13 cellular contexts compared by ENCODE assay signal in the genomic region with DNA sequence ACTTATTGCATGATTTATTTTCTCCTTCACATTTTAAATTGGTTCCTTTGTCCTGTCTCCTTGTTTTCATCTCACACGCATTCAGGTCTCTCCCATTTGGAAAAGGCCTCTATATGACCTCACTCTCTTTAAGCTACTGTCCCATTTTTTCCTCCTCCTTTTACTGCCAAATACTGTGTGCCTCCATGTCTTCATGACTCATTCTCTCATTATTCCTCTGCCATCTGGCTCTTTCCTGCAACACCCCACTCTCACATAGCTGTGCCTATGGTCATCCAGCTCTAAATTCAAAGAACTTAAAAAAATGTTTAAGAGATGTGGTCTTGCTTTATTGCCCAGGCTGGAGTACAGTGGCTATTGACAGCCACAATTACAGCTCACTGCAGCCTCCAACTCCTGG. TPM values are rescaled to one million over a fixed set of nuclear protein-coding genes. Genes with fewer than 3 reads are reported as not detected.
A peak's percentile ranks its signal among the peaks of the same experiment; 100 is the strongest.
DNase-seq lines count a peak whose midpoint lies in the region; ATAC-seq and TF ChIP-seq lines count a peak whose summit lies in the region.
"Had no signal": no experiment of that assay in that cellular context is flagged by ENCODE, and none has a peak within 500 bp of the region (broad histone marks: within the 10 kb centered on the region; RNA-seq: fewer than 3 reads in every experiment).

No MANE protein-coding gene starts in this region.

- ATAC-seq in left lung = peak; percentile 36
- ATAC-seq in GM18505 (IDR thresholded peaks at IDR 0.05; ENCODE audit: unreplicated experiment) = no peak
- no peak for ATAC-seq in GM18870 (IDR thresholded peaks at IDR 0.05; ENCODE audit: unreplicated experiment)
- ATAC-seq in heart left ventricle = no peak
- ATAC-seq: activated CD4-positive, CD25-positive, alpha-beta regulatory T cell treated with anti-CD3 and anti-CD28 coated beads, Interleukin-2, amount 50 U/mL, for 24 hours had no signal

- peak overlapping the region; percentile 80 for H3K27ac Mint-ChIP-seq in Caco-2 (ENCODE audit: unreplicated experiment)
- H3K27ac Mint-ChIP-seq: CD8-positive, alpha-beta memory T cell; neural progenitor cell had no signal

- CTCF ChIA-PET in Caco-2 (lab: Charles Lee) = no interaction called here

- H3K27me3 Mint-ChIP-seq in Caco-2 (ENCODE audit: insufficient read depth, unreplicated experiment) = no peaks in the 10 kb centered on the region

- no peak for TF ChIP-seq CTCF in Caco-2 (IDR thresholded peaks at IDR 0.05; ENCODE audit: insufficient read depth in 1 of 2, low read depth in 1 of 2, low read length in 1 of 2, severe bottlenecking in 1 of 2, unreplicated experiment in 1 of 2)
- TF ChIP-seq CTCF in left lung (IDR thresholded peaks at IDR 0.05) = no peak
- no peak for TF ChIP-seq CTCF in heart left ventricle (IDR thresholded peaks at IDR 0.05)

- peaks cover 5% of the 10 kb centered on the region for H3K36me3 Mint-ChIP-seq in Caco-2 (ENCODE audit: insufficient read depth, unreplicated experiment)
- H3K36me3 Mint-ChIP-seq: CD8-positive, alpha-beta memory T cell; neural progenitor cell had no signal

- no TSS peak for BruUV-seq in Caco-2 (replicated peaks; lab: Mats Ljungman, UMichigan)

- POLR2A ChIA-PET in Caco-2 (lab: Charles Lee) = interaction anchor here (0.6 to 1.5 kb wide), 3 partner anchors 14 to 21 kb away, joined by 3 read pairs; no protein-coding TSS in a partner anchor

- no peak for TF ChIP-seq POLR2A in GM18505 (IDR thresholded peaks at IDR 0.05; ENCODE audit: borderline replicate concordance, extremely low read depth, insufficient read depth, insufficient read length)
- no peak for TF ChIP-seq POLR2A in heart left ventricle (IDR thresholded peaks at IDR 0.05)

- DNase-seq in Caco-2 (no peak), MG63 (peak; percentile 71), cerebellar nuclear complex (lab: John Stamatoyannopoulos, UW) (peak; percentile 55 to 83), left lung (no peak), NCI-H2029 (lab: John Stamatoyannopoulos, UW) (no peak), heart left ventricle (no peak)
- DNase-seq: CD8-positive, alpha-beta memory T cell; Right ventricle myocardium superior; stomach had no signal

- H3K9me3 Mint-ChIP-seq in Caco-2 (ENCODE audit: unreplicated experiment) = no peaks in the 10 kb centered on the region
- H3K9me3 Mint-ChIP-seq: CD8-positive, alpha-beta memory T cell; neural progenitor cell had no signal

- H3K4me1 Mint-ChIP-seq in Caco-2 (ENCODE audit: low read depth, unreplicated experiment) = peaks cover 57% of the 10 kb centered on the region

- H3K4me1 ChIP-seq in Caco-2 (peaks cover 49% of the 10 kb centered on the region), left lung (peaks cover 0 to 9% of the 10 kb centered on the region in 2 donors), heart left ventricle (peaks cover 0 to 13% (median 6%) of the 10 kb centered on the region in 12 donors)

- H3K36me3 ChIP-seq in Caco-2 (ENCODE audit: control insufficient read depth, insufficient read depth, low read length) = no peaks in the 10 kb centered on the region
- H3K36me3 ChIP-seq in MG63 = no peaks in the 10 kb centered on the region
- H3K36me3 ChIP-seq in left lung = no peaks in the 10 kb centered on the region
- H3K36me3 ChIP-seq in heart left ventricle = no peaks in the 10 kb centered on the region
- H3K36me3 ChIP-seq: neural progenitor cell, stomach had no signal

- no peaks in the 10 kb centered on the region for H3K9me3 ChIP-seq in Caco-2
- no peaks in the 10 kb centered on the region for H3K9me3 ChIP-seq in MG63
- H3K9me3 ChIP-seq in left lung = no peaks in the 10 kb centered on the region
- H3K9me3 ChIP-seq in heart left ventricle = no peaks in the 10 kb centered on the region
- H3K9me3 ChIP-seq: stomach had no signal

- WGBS in heart left ventricle, 4 donors = 82 to 86% (median 85%) methylated on average over 1 of the region's 1 CpG

- H3K27ac ChIP-seq in left lung (no peak overlapping the region), heart left ventricle (no peak overlapping the region)
- H3K27ac ChIP-seq: neural progenitor cell, stomach had no signal

- peak overlapping the region; percentile 30 for H3K4me3 Mint-ChIP-seq in Caco-2 (ENCODE audit: unreplicated experiment)
- H3K4me3 Mint-ChIP-seq: neural progenitor cell had no signal

- H3K27me3 ChIP-seq in Caco-2 (replicated peaks; ENCODE audit: control insufficient read depth, insufficient read depth, low read length) (no peaks in the 10 kb centered on the region), MG63 (no peaks in the 10 kb centered on the region), left lung (no peaks in the 10 kb centered on the region), heart left ventricle (no peaks in the 10 kb centered on the region)
- H3K27me3 ChIP-seq: neural progenitor cell, stomach had no signal

- intact Hi-C loops in Caco-2 (cut with micrococcal nuclease; ENCODE audit: unreplicated experiment) (no loop called here), left lung (cut with DNase I) (no loop called here), heart left ventricle (cut with DNase I) (loop anchor here in 4 of 10 donors (5.0 to 10.0 kb wide), 4 partner anchors 58 to 208 kb away; partner anchors contain the start of gene MGA (in 1 of the 4))

- H3K4me3 ChIP-seq in Caco-2 (ENCODE audit: low read depth, low read length) (no peak overlapping the region), MG63 (no peak overlapping the region), left lung (no peak overlapping the region), heart left ventricle (no peak overlapping the region)
- H3K4me3 ChIP-seq: neural progenitor cell, stomach had no signal

RNA-seq across cellular contexts. Expression of gene TYRO3, which starts 48.0 kb away (rescaled TPM):
- total RNA-seq in Caco-2 (2022) = 118 and 120 TPM in 2 replicates
- 3.4 and 12.2 TPM in 2 replicates for total RNA-seq in MG63 (2014; rRNA removed; shearing (Covaris generic); ENCODE audit: low replicate concordance)
- total RNA-seq in left lung = 10 to 100 TPM; 11.2 to 11.9 TPM
- 10 to 100 TPM in 3 of 9 donors, 1 to 10 TPM in 6; 2.5 to 15.4 (median 3.7) TPM for total RNA-seq in heart left ventricle
- polyA plus RNA-seq in heart left ventricle = 10 to 100 TPM in 1 of 2 donors, 1 to 10 TPM in 1; 2.6 to 13.7 TPM

RNA-seq across cellular contexts. Expression of gene MGA, which starts 53.2 kb away (rescaled TPM):
- total RNA-seq in Caco-2 (2022) (59.6 and 60.0 TPM in 2 replicates), left lung (10 to 100 TPM; 33.4 to 33.7 TPM), heart left ventricle (10 to 100 TPM; 23.1 to 58.7 (median 37.2) TPM)
- total RNA-seq in MG63 (2014; rRNA removed; shearing (Covaris generic); ENCODE audit: low replicate concordance) = 10.4 and 12.8 TPM in 2 replicates
- polyA plus RNA-seq in heart left ventricle = 1 to 10 TPM; 5.3 to 5.5 TPM

Comparison
In these comparisons a context has a peak if more than half of its experiments do, and no peak if none do; other contexts are left out.
1. DNase-seq: peak in MG63 (single experiment) and cerebellar nuclear complex (2 of 2); none in Caco-2 (0 of 2), left lung (0 of 2), NCI-H2029 (single experiment) and heart left ventricle (0 of 5).